In genomic region chr5:140631063-140631462, GRCh38 we compare ENCODE assay signal across 11 cellular contexts. TPM values are rescaled to one million over a fixed set of nuclear protein-coding genes. Genes with fewer than 3 reads are reported as not detected.
A peak's percentile ranks its signal among the peaks of the same experiment; 100 is the strongest.
DNase-seq lines count a peak whose midpoint lies in the region; ATAC-seq, FAIRE-seq and TF ChIP-seq lines count a peak whose summit lies in the region.
"Had no signal": no experiment of that assay in that cellular context is flagged by ENCODE, and none has a peak within 500 bp of the region (broad histone marks: within the 10 kb centered on the region; RNA-seq: fewer than 3 reads in every experiment).

No MANE protein-coding gene starts in this region.

- H3K4me3 Mint-ChIP-seq in naive thymus-derived CD4-positive, alpha-beta T cell = peak overlapping the region; percentile 4 to 99 (median 66)

- H3K9me3 ChIP-seq in right cardiac atrium (ENCODE audit: control insufficient read depth, low read length) = no peaks in the 10 kb centered on the region
- H3K9me3 ChIP-seq in naive thymus-derived CD4-positive, alpha-beta T cell (ENCODE audit: control insufficient read depth in 2 of 3, low read length in 3 of 3) = no peaks in the 10 kb centered on the region

- TF ChIP-seq CTCF in GM13976 (IDR thresholded peaks at IDR 0.05; ENCODE audit: borderline replicate concordance, control extremely low read depth, extremely low read depth, insufficient read depth, missing control alignments) = no peak

- CTCF ChIA-PET in naive thymus-derived CD4-positive, alpha-beta T cell (lab: Charles Lee) = no interaction called here

- H3K36me3 Mint-ChIP-seq in naive thymus-derived CD4-positive, alpha-beta T cell = peaks cover 0 to 4% (median 0%) of the 10 kb centered on the region in 5 donors

- intact Hi-C loops in right cardiac atrium (cut with DNase I) = loop anchor here in 3 of 4 donors (5.0 to 10.0 kb wide), 2 partner anchors 64 to 66 kb away; partner anchors contain the start of genes APBB3 (in 1 of the 3) and SLC35A4 (in 1 of the 3)
- intact Hi-C loops in Right ventricle myocardium inferior (cut with DNase I) = no loop called here
- intact Hi-C loops in naive thymus-derived CD4-positive, alpha-beta T cell (cut with micrococcal nuclease) = no loop called here

- H3K4me1 Mint-ChIP-seq in naive thymus-derived CD4-positive, alpha-beta T cell = peaks cover 16 to 31% (median 17%) of the 10 kb centered on the region in 7 donors

- no peak for ATAC-seq in right cardiac atrium
- no peak for ATAC-seq in Right ventricle myocardium inferior
- peak; percentile 6 for ATAC-seq in naive thymus-derived CD4-positive, alpha-beta T cell
- ATAC-seq in GM21786 (IDR thresholded peaks at IDR 0.05; ENCODE audit: unreplicated experiment) = no peak

- 84% methylated on average over 4 of the region's 4 CpGs for WGBS in right cardiac atrium

- no peak for TF ChIP-seq POLR2A in GM12892 (IDR thresholded peaks at IDR 0.05; ENCODE audit: low read depth, low read length)

- no peak overlapping the region for H3K27ac ChIP-seq in right cardiac atrium (ENCODE audit: low read length)
- H3K27ac ChIP-seq in caudate nucleus (ENCODE audit: low read depth, low read length) = peak overlapping the region; percentile 24
- H3K27ac ChIP-seq in naive thymus-derived CD4-positive, alpha-beta T cell (ENCODE audit: low read depth, low read length) = no peak overlapping the region
- H3K27ac ChIP-seq: BLaER1, brain microvascular endothelial cell had no signal

- DNase-seq in right cardiac atrium = no peak
- no peak for DNase-seq in Right ventricle myocardium inferior (ENCODE audit: missing footprints)
- DNase-seq in caudate nucleus (lab: John Stamatoyannopoulos, UW) = peak in 1 of 61 donors; percentile 44
- DNase-seq in naive thymus-derived CD4-positive, alpha-beta T cell = no peak
- no peak for DNase-seq in GM12892 (ENCODE audit: insufficient read length)
- no peak for DNase-seq in GM13976 (ENCODE audit: low spot score)
- DNase-seq in 8988T = no peak
- DNase-seq: brain microvascular endothelial cell, NCI-H1436 treated with DMSO at 0.1 percent for 48 hours had no signal

- H3K4me3 ChIP-seq in right cardiac atrium (ENCODE audit: low read length) = peak overlapping the region; percentile 23
- no peak overlapping the region for H3K4me3 ChIP-seq in naive thymus-derived CD4-positive, alpha-beta T cell (ENCODE audit: low read length)
- H3K4me3 ChIP-seq: BLaER1 had no signal

- H3K27ac Mint-ChIP-seq in naive thymus-derived CD4-positive, alpha-beta T cell = peak overlapping the region in 3 of 9 donors; percentile 54 to 65 (median 54)

- H3K9me3 Mint-ChIP-seq in naive thymus-derived CD4-positive, alpha-beta T cell = peaks cover 0 to 11% (median 0%) of the 10 kb centered on the region in 11 donors

- H3K36me3 ChIP-seq in naive thymus-derived CD4-positive, alpha-beta T cell (ENCODE audit: control insufficient read depth in 2 of 3, insufficient read depth in 3 of 3, low read length in 3 of 3) = no peaks in the 10 kb centered on the region
- H3K36me3 ChIP-seq: brain microvascular endothelial cell had no signal

- H3K4me1 ChIP-seq in right cardiac atrium (ENCODE audit: control insufficient read depth, insufficient read depth, low read length) = no peaks in the 10 kb centered on the region
- H3K4me1 ChIP-seq in naive thymus-derived CD4-positive, alpha-beta T cell (ENCODE audit: control insufficient read depth in 2 of 2, insufficient read depth in 2 of 2, low read length in 2 of 2) = peaks cover 0 to 9% of the 10 kb centered on the region in 2 donors
- H3K4me1 ChIP-seq: BLaER1 had no signal

- H3K27me3 Mint-ChIP-seq in naive thymus-derived CD4-positive, alpha-beta T cell = peaks cover 0 to 33% (median 0%) of the 10 kb centered on the region in 5 donors

- POLR2A ChIA-PET in naive thymus-derived CD4-positive, alpha-beta T cell (lab: Charles Lee) = interaction anchor here (0.8 to 4.2 kb wide), 5 partner anchors 16 to 229 kb away, joined by 3 to 34 read pairs (median 10); partner anchors contain the start of genes ANKHD1, EIF4EBP3, IK and NDUFA2

- FAIRE-seq in GM12892 (lab: Jason Lieb, UNC) = no peak

- in situ Hi-C loops in GM13976 (cut with MboI; ENCODE audit: low sequenced_read_pairs, unreplicated experiment) = loop anchor here (5.0 kb wide), 1 partner anchor 264 kb away; no protein-coding TSS in a partner anchor

- H3K27me3 ChIP-seq in right cardiac atrium (ENCODE audit: control insufficient read depth, insufficient read depth) = no peaks in the 10 kb centered on the region
- H3K27me3 ChIP-seq in naive thymus-derived CD4-positive, alpha-beta T cell (ENCODE audit: control insufficient read depth in 2 of 2, insufficient read depth in 2 of 2, low read length in 2 of 2) = no peaks in the 10 kb centered on the region
- H3K27me3 ChIP-seq: brain microvascular endothelial cell had no signal

RNA-seq across cellular contexts. Expression of gene CD14, which starts 1.9 kb away (rescaled TPM):
- total RNA-seq in right cardiac atrium (10 to 100 TPM; 52.8 to 99.0 (median 68.0) TPM), Right ventricle myocardium inferior (46.1 TPM)
- 25.1 TPM for polyA plus RNA-seq in right cardiac atrium
- total RNA-seq in naive thymus-derived CD4-positive, alpha-beta T cell = 100 to 1,000 TPM in 1 of 5 experiments, 10 to 100 TPM in 2, 1 to 10 TPM in 1, under 1 TPM in 1; 0.56 to 198 (median 10.1) TPM
- 1 to 10 TPM; 2.5 to 2.9 TPM for polyA plus RNA-seq in naive thymus-derived CD4-positive, alpha-beta T cell
- 0.17 TPM for polyA plus RNA-seq in GM12892 (2012; ENCODE audit: missing spikeins)

RNA-seq across cellular contexts. Expression of gene TMCO6, which starts 8.2 kb away (rescaled TPM):
- total RNA-seq in right cardiac atrium (1 to 10 TPM; 4.3 to 5.0 (median 4.8) TPM), Right ventricle myocardium inferior (4.2 TPM)
- 4.6 TPM for polyA plus RNA-seq in right cardiac atrium
- total RNA-seq in naive thymus-derived CD4-positive, alpha-beta T cell = 10 to 100 TPM; 24.5 to 55.3 (median 36.4) TPM
- polyA plus RNA-seq in naive thymus-derived CD4-positive, alpha-beta T cell = 10 to 100 TPM; 17.1 to 20.4 TPM
- 11.2 TPM for polyA plus RNA-seq in GM12892 (2012; ENCODE audit: missing spikeins)

RNA-seq across cellular contexts. Expression of gene NDUFA2, which starts 16.4 kb away (rescaled TPM):
- total RNA-seq in right cardiac atrium (100 to 1,000 TPM in 3 of 4 donors, 10 to 100 TPM in 1; 96.8 to 130 (median 106) TPM), Right ventricle myocardium inferior (146 TPM)
- polyA plus RNA-seq in right cardiac atrium = 334 TPM
- 10 to 100 TPM; 33.2 to 68.7 (median 43.5) TPM for total RNA-seq in naive thymus-derived CD4-positive, alpha-beta T cell
- polyA plus RNA-seq in naive thymus-derived CD4-positive, alpha-beta T cell = 100 to 1,000 TPM; 147 to 149 TPM
- 139 TPM for polyA plus RNA-seq in GM12892 (2012; ENCODE audit: missing spikeins)

RNA-seq across cellular contexts. Expression of gene IK, which starts 16.6 kb away (rescaled TPM):
- 10 to 100 TPM; 68.2 to 77.6 (median 69.9) TPM for total RNA-seq in right cardiac atrium
- polyA plus RNA-seq in right cardiac atrium = 62.4 TPM
- total RNA-seq in Right ventricle myocardium inferior = 66.4 TPM
- total RNA-seq in naive thymus-derived CD4-positive, alpha-beta T cell = 100 to 1,000 TPM; 118 to 186 (median 179) TPM
- 100 to 1,000 TPM; 192 to 207 TPM for polyA plus RNA-seq in naive thymus-derived CD4-positive, alpha-beta T cell
- 90.6 TPM for polyA plus RNA-seq in GM12892 (2012; ENCODE audit: missing spikeins)

RNA-seq across cellular contexts. Expression of gene WDR55, which starts 33.6 kb away (rescaled TPM):
- total RNA-seq in right cardiac atrium (10 to 100 TPM; 10.0 to 13.8 (median 12.5) TPM), Right ventricle myocardium inferior (11.2 TPM)
- 11.2 TPM for polyA plus RNA-seq in right cardiac atrium
- total RNA-seq in naive thymus-derived CD4-positive, alpha-beta T cell = 10 to 100 TPM; 28.5 to 47.6 (median 37.8) TPM
- 10 to 100 TPM; 10.5 to 20.9 TPM for polyA plus RNA-seq in naive thymus-derived CD4-positive, alpha-beta T cell
- polyA plus RNA-seq in GM12892 (2012; ENCODE audit: missing spikeins) = 16.4 TPM

Comparison
In these comparisons a context has a peak if more than half of its experiments do, and no peak if none do; other contexts are left out.
1. intact Hi-C loops: an anchor here in right cardiac atrium (5.0 to 10.0 kb wide); none called in Right ventricle myocardium inferior and naive thymus-derived CD4-positive, alpha-beta T cell.